7 cellular contexts compared by ENCODE assay signal in the genomic region with DNA sequence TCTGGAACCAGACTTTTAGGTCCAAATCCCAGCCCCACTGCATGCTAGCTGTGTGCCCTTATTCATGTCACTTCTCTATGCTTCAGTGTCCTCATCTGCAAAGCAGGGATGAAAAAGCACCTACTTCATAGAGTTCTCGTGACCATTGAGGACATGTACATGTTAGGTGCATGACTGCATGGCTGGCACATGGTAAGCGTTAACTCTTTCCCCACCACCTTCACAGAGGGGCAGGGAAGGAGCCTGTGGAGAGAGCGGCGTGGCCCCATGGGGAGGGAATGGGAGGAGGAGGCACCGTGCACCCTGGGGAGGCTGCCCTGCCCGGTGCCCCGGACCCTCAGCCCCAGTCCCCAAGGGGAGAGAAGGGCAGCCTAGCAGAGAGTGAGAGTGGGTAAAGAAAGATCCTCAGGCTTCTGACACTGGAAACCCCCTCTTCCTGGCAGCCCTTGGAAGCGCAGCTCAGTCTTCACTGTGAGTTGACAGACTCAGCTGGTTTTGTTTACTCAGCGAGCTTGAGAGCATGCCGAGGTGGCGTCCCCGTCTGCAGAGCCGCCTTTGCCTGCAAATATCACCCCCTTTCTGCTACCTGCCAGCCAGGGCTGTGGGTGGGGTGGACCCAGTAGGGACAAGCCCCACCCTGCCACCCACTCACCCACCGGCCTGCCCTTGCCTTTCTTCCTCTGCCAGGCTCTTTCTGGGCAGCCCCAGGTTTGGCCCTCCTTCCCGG. TPM values are rescaled to one million over a fixed set of nuclear protein-coding genes. Genes with fewer than 3 reads are reported as not detected.
DNase-seq lines count a peak whose midpoint lies in the region; ATAC-seq, FAIRE-seq and TF ChIP-seq lines count a peak whose summit lies in the region.

No MANE protein-coding gene starts in this region.

- CTCF ChIA-PET in HEK293 (lab: Yijun Ruan, JAX): no interaction called here

- DNase-seq in SHP77 (lab: John Stamatoyannopoulos, UW) (peak; percentile 31 to 55), iPS-NIHi11 (ENCODE audit: low spot score) (peak; percentile 70), GM19239 (ENCODE audit: insufficient read length, low spot score) (no peak), kidney (no peak)
- no peak for DNase-seq in stimulated activated effector memory CD8-positive, alpha-beta T cell treated with anti-CD3 and anti-CD28 coated beads, Interleukin-12 subunit alpha, Interleukin-12 subunit beta, amount 100 ng/mL, for 72 hours (ENCODE audit: low spot score in 2 of 2)
- DNase-seq in stimulated activated naive CD4-positive, alpha-beta T cell (lab: John Stamatoyannopoulos, UW): no peak

- no peaks in the 10 kb centered on the region for H3K36me3 Mint-ChIP-seq in stimulated activated effector memory CD8-positive, alpha-beta T cell treated with anti-CD3 and anti-CD28 coated beads, Interleukin-12 subunit alpha, Interleukin-12 subunit beta, amount 100 ng/mL, for 72 hours

- H3K4me1 ChIP-seq in HEK293 (ENCODE audit: control insufficient read depth, insufficient read depth, low read length): no peaks in the 10 kb centered on the region
- peaks cover 4 to 6% of the 10 kb centered on the region in 2 donors for H3K4me1 ChIP-seq in kidney (ENCODE audit: control insufficient read depth in 1 of 2, insufficient read depth in 1 of 2, low read depth in 1 of 2, low read length in 2 of 2)

- H3K27ac Mint-ChIP-seq in stimulated activated effector memory CD8-positive, alpha-beta T cell treated with anti-CD3 and anti-CD28 coated beads, Interleukin-12 subunit alpha, Interleukin-12 subunit beta, amount 100 ng/mL, for 72 hours: peak overlapping the region; percentile 64

- H3K4me3 Mint-ChIP-seq in stimulated activated effector memory CD8-positive, alpha-beta T cell treated with anti-CD3 and anti-CD28 coated beads, Interleukin-12 subunit alpha, Interleukin-12 subunit beta, amount 100 ng/mL, for 72 hours: no peak overlapping the region

- TF ChIP-seq CTCF in HEK293 (tag by site-specific recombination; IDR thresholded peaks at IDR 0.05) (no peak), kidney (IDR thresholded peaks at IDR 0.05; ENCODE audit: borderline replicate concordance, extremely low read depth, insufficient read depth) (no peak)

- FAIRE-seq in GM19239 (lab: Jason Lieb, UNC) (no peak), kidney (lab: Jason Lieb, UNC) (no peak)

- no peaks in the 10 kb centered on the region for H3K4me1 Mint-ChIP-seq in stimulated activated effector memory CD8-positive, alpha-beta T cell treated with anti-CD3 and anti-CD28 coated beads, Interleukin-12 subunit alpha, Interleukin-12 subunit beta, amount 100 ng/mL, for 72 hours

- no peaks in the 10 kb centered on the region for H3K9me3 Mint-ChIP-seq in stimulated activated effector memory CD8-positive, alpha-beta T cell treated with anti-CD3 and anti-CD28 coated beads, Interleukin-12 subunit alpha, Interleukin-12 subunit beta, amount 100 ng/mL, for 72 hours

- H3K27ac ChIP-seq in HEK293 (ENCODE audit: extremely low read depth, low read depth, low read length): no peak overlapping the region
- H3K27ac ChIP-seq in kidney (ENCODE audit: low read depth in 2 of 2, low read length in 2 of 2): peak overlapping the region in 1 of 2 donors; percentile 20

- no peaks in the 10 kb centered on the region for H3K36me3 ChIP-seq in HEK293 (ENCODE audit: control insufficient read depth in 2 of 2, insufficient read depth in 1 of 2, low read length in 2 of 2)
- no peaks in the 10 kb centered on the region for H3K36me3 ChIP-seq in kidney (ENCODE audit: control insufficient read depth in 1 of 2, insufficient read depth in 2 of 2, low read length in 2 of 2)

- no peaks in the 10 kb centered on the region for H3K9me3 ChIP-seq in HEK293 (ENCODE audit: control insufficient read depth, insufficient read depth, low read depth, low read length)
- H3K9me3 ChIP-seq in kidney (ENCODE audit: control insufficient read depth in 1 of 2, low read length in 2 of 2): no peaks in the 10 kb centered on the region

- no peak overlapping the region for H3K9ac ChIP-seq in kidney (ENCODE audit: low read length in 2 of 2)

- H3K4me3 ChIP-seq in HEK293 (ENCODE audit: low read depth, low read length) (no peak overlapping the region), kidney (ENCODE audit: low read length in 2 of 2) (no peak overlapping the region)

- POLR2A ChIA-PET in HEK293 (lab: Yijun Ruan, JAX): no interaction called here

- intact Hi-C loops in kidney (cut with DNase I): no loop called here

- ATAC-seq in stimulated activated effector memory CD8-positive, alpha-beta T cell treated with anti-CD3 and anti-CD28 coated beads, Interleukin-12 subunit alpha, Interleukin-12 subunit beta, amount 100 ng/mL, for 72 hours: no peak

TF ChIP-seq in HEK293, 187 proteins besides CTCF, POLR2A, EP300 and RAD21:
- TF ChIP-seq RBAK (tag by site-specific recombination; IDR thresholded peaks at IDR 0.05): no peak
- peak; percentile 75 for TF ChIP-seq ZFHX2 (tag by site-specific recombination; conservative IDR thresholded peaks at IDR 0.05)
- peak; percentile 54 for TF ChIP-seq ZIC2 (tag by site-specific recombination; IDR thresholded peaks at IDR 0.05)
- TF ChIP-seq ZNF157 (tag by site-specific recombination; IDR thresholded peaks at IDR 0.05): no peak
- TF ChIP-seq EGR2 (tag by site-specific recombination; IDR thresholded peaks at IDR 0.05; ENCODE audit: low read depth): peak; percentile 48
- TF ChIP-seq IKZF3 (tag by site-specific recombination; IDR thresholded peaks at IDR 0.05): no peak
TF ChIP-seq in HEK293: peak in this region for 3.

RNA-seq across cellular contexts. Expression of gene ANGPTL2, which starts 10.6 kb away (rescaled TPM):
- 12.4 TPM for total RNA-seq in kidney
- polyA plus RNA-seq in kidney (ENCODE audit: insufficient read depth, low read depth, low replicate concordance): 4.3 TPM

Comparison
In these comparisons a context has a peak if more than half of its experiments do, and no peak if none do; other contexts are left out.
1. DNase-seq: peak in SHP77 (2 of 2) and iPS-NIHi11 (single experiment); none in stimulated activated effector memory CD8-positive, alpha-beta T cell treated with anti-CD3 and anti-CD28 coated beads, Interleukin-12 subunit alpha, Interleukin-12 subunit beta, amount 100 ng/mL, for 72 hours (0 of 2), GM19239 (single experiment), kidney (single experiment) and stimulated activated naive CD4-positive, alpha-beta T cell (0 of 6).